Comparison of ENCODE assay signal across 1 cellular context in the genomic region with DNA sequence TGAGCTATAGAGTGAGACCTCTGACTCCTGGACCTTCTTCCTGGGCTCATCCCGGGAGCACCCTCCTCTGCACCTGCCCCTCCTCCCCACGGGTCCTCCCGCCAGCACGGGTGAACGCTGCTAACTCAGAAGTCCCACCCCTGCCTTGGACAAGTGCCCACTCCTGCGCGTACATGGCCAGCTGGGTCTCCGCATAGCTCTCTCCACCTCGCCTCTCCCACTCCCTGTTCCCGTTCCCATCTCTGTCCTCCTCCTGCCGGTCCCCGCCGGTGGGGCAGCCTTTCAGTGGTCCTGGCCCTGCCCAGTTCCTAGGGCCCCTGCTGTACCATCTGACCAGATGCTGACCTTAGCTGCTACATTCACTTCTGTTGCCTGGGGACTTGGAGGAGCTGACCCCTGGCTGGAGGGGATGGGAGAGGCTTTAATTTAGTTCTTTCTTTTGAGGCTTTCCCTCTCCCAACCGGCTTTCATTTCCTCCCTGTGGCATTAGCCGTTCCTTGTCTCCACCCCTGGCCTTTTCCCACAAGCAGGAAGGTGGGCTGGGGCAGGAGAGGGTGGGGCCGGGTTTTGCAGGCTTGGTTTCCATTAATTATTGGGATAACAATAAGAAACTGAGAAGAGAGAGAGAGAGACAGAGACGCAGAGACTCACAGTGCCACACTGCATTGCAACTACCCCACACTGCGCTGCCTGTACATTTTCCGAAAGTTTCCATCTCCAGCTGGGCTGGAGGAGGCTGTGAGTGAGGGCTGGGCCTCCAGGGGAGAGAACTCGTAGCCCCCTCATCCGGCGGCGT.
TF ChIP-seq lines count a peak whose summit lies in the region.

No MANE protein-coding gene starts in this region.

TF ChIP-seq in HepG2, 621 proteins besides CTCF, POLR2A, EP300 and RAD21 (continued from another document):
- TF ChIP-seq, protein P1, sequence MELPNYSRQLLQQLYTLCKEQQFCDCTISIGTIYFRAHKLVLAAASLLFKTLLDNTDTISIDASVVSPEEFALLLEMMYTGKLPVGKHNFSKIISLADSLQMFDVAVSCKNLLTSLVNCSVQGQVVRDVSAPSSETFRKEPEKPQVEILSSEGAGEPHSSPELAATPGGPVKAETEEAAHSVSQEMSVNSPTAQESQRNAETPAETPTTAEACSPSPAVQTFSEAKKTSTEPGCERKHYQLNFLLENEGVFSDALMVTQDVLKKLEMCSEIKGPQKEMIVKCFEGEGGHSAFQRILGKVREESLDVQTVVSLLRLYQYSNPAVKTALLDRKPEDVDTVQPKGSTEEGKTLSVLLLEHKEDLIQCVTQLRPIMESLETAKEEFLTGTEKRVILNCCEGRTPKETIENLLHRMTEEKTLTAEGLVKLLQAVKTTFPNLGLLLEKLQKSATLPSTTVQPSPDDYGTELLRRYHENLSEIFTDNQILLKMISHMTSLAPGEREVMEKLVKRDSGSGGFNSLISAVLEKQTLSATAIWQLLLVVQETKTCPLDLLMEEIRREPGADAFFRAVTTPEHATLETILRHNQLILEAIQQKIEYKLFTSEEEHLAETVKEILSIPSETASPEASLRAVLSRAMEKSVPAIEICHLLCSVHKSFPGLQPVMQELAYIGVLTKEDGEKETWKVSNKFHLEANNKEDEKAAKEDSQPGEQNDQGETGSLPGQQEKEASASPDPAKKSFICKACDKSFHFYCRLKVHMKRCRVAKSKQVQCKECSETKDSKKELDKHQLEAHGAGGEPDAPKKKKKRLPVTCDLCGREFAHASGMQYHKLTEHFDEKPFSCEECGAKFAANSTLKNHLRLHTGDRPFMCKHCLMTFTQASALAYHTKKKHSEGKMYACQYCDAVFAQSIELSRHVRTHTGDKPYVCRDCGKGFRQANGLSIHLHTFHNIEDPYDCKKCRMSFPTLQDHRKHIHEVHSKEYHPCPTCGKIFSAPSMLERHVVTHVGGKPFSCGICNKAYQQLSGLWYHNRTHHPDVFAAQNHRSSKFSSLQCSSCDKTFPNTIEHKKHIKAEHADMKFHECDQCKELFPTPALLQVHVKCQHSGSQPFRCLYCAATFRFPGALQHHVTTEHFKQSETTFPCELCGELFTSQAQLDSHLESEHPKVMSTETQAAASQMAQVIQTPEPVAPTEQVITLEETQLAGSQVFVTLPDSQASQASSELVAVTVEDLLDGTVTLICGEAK (IDR thresholded peaks at IDR 0.05) = no peak
- TF ChIP-seq, protein P1 (CRISPR knock-in tag; IDR thresholded peaks at IDR 0.05) = no peak
- TF ChIP-seq STAG1 (CRISPR knock-in tag; IDR thresholded peaks at IDR 0.05) = peak; percentile 47; the same call in 1 of the 2 replicates
